ENCODE assay signal across 15 cellular contexts in genomic region chr2:50343157-50343821, GRCh38.
A peak's percentile ranks its signal among the peaks of the same experiment; 100 is the strongest.
DNase-seq lines count a peak whose midpoint lies in the region; ATAC-seq and TF ChIP-seq lines count a peak whose summit lies in the region.
"Had no signal": no experiment of that assay in that cellular context is flagged by ENCODE, and none has a peak within 500 bp of the region (broad histone marks: within the 10 kb centered on the region; RNA-seq: fewer than 3 reads in every experiment).

No MANE protein-coding gene starts in this region.

- peaks cover 14% of the 10 kb centered on the region for H3K4me1 Mint-ChIP-seq in nephron
- H3K4me1 Mint-ChIP-seq: CD8-positive, alpha-beta memory T cell had no signal

- H3K9me3 Mint-ChIP-seq in nephron = no peaks in the 10 kb centered on the region

- peaks cover 48% of the 10 kb centered on the region for H3K27me3 Mint-ChIP-seq in nephron (ENCODE audit: low read depth)

- ATAC-seq in HG03571 (IDR thresholded peaks at IDR 0.05; ENCODE audit: unreplicated experiment) = no peak

- peak overlapping the region in 2 of 3 experiments; percentile 43 to 75 for H3K4me3 Mint-ChIP-seq in nephron
- H3K4me3 Mint-ChIP-seq: CD8-positive, alpha-beta memory T cell had no signal

- H3K27ac Mint-ChIP-seq in nephron = peak overlapping the region in 2 of 3 experiments; percentile 28 to 57
- H3K27ac Mint-ChIP-seq: CD8-positive, alpha-beta memory T cell had no signal

- in situ Hi-C loops in G401 (cut with HindIII; ENCODE audit: low sequenced_read_pairs) = no loop called here

- DNase-seq in DMS79 (lab: John Stamatoyannopoulos, UW) (peak; percentile 63), G401 (ENCODE audit: low spot score) (peak; percentile 66), cerebellar cortex (ENCODE audit: low spot score) (peak; percentile 56), NCI-H1436 treated with DMSO at 0.1 percent for 48 hours (lab: John Stamatoyannopoulos, UW) (no peak), NCI-H446 treated with DMSO at 0.1 percent for 48 hours (lab: John Stamatoyannopoulos, UW) (no peak)
- DNase-seq: ACHN; CD8-positive, alpha-beta memory T cell; DMS53; KG1; NCI-H187 treated with DMSO at 0.1 percent for 48 hours; NCI-H524 treated with DMSO at 0.1 percent for 48 hours; OCI-M1; Right ventricle myocardium superior had no signal

- TF ChIP-seq CTCF in nephron (IDR thresholded peaks at IDR 0.05; ENCODE audit: unreplicated experiment in 3 of 3) = no peak

- H3K36me3 Mint-ChIP-seq in nephron (ENCODE audit: low read depth) = no peaks in the 10 kb centered on the region
- H3K36me3 Mint-ChIP-seq: CD8-positive, alpha-beta memory T cell had no signal

Comparison
In these comparisons a context has a peak if more than half of its experiments do, and no peak if none do; other contexts are left out.
1. DNase-seq: peak in DMS79 (single experiment), G401 (single experiment) and cerebellar cortex (single experiment); none in NCI-H1436 treated with DMSO at 0.1 percent for 48 hours (single experiment) and NCI-H446 treated with DMSO at 0.1 percent for 48 hours (single experiment).